In genomic region chr10:52474265-52474664, GRCh38 we compare ENCODE assay signal across 15 cellular contexts.
"Had no signal": no experiment of that assay in that cellular context is flagged by ENCODE, and none has a peak within 500 bp of the region (broad histone marks: within the 10 kb centered on the region; RNA-seq: fewer than 3 reads in every experiment).

No MANE protein-coding gene starts in this region.

- H3K27me3 ChIP-seq: breast epithelium, right atrium auricular region had no signal

- H3K9me3 ChIP-seq: breast epithelium, right atrium auricular region, tibial artery had no signal

- H3K27ac ChIP-seq: breast epithelium, dorsolateral prefrontal cortex, right atrium auricular region, tibial artery, WERI-Rb-1 had no signal

- DNase-seq: activated CD4-positive, alpha-beta memory T cell treated with anti-CD3 and anti-CD28 coated beads, Interleukin-2, amount 10 ng/mL, durations not matched to agents 7 days and 5 days; activated CD4-positive, alpha-beta T cell treated with anti-CD3 and anti-CD28 coated beads for 36 hours; activated naive CD8-positive, alpha-beta T cell treated with anti-CD3 and anti-CD28 coated beads, Interleukin-2, amount 10 ng/mL, durations not matched to agents 7 days and 5 days; activated T-cell treated with anti-CD3 and anti-CD28 coated beads, Interleukin-2, amount 50 U/mL, for 48 hours; anterior cingulate cortex; dorsolateral prefrontal cortex; immature natural killer cell; naive B cell; posterior cingulate gyrus; small intestine; tibial artery; WERI-Rb-1 had no signal

- H3K4me3 ChIP-seq: breast epithelium, dorsolateral prefrontal cortex, right atrium auricular region, tibial artery had no signal

- H3K4me1 ChIP-seq: breast epithelium, right atrium auricular region, tibial artery had no signal

- H3K36me3 ChIP-seq: breast epithelium, right atrium auricular region, tibial artery, WERI-Rb-1 had no signal

- ATAC-seq: activated CD4-positive, alpha-beta T cell treated with anti-CD3 and anti-CD28 coated beads for 36 hours; stimulated activated effector memory CD8-positive, alpha-beta T cell treated with anti-CD3 and anti-CD28 coated beads, Interleukin-12 subunit alpha, Interleukin-12 subunit beta, amount 100 ng/mL, for 72 hours had no signal
